ENCODE assay signal across 13 cellular contexts in the genomic region with DNA sequence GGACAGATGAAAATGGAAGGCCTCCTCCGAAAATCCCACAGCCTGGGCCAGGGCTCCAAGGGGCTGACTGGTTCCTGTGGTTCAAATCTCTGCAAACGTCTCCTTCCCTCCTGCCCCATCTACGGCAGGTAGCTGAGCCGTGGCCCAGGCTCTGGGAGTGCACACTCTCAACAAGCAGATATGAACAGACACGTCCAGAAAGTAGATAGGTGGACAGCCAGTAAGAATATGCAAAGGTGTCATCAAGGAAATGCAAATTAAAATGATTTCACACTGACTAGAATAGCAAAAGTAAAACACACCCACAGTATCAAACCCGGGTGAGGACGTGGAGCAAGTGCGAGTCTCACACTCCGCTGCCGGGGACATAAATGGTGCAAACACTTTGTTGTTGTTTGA.
A peak's percentile ranks its signal among the peaks of the same experiment; 100 is the strongest.
DNase-seq lines count a peak whose midpoint lies in the region; TF ChIP-seq lines count a peak whose summit lies in the region.
"Had no signal": no experiment of that assay in that cellular context is flagged by ENCODE, and none has a peak within 500 bp of the region (broad histone marks: within the 10 kb centered on the region; RNA-seq: fewer than 3 reads in every experiment).

No MANE protein-coding gene starts in this region.

- H3K9me3 ChIP-seq in Karpas-422 (ENCODE audit: low read length) (no peaks in the 10 kb centered on the region), mucosa of rectum (ENCODE audit: control insufficient read depth in 2 of 2, low read length in 2 of 2) (no peaks in the 10 kb centered on the region), thymus (ENCODE audit: control insufficient read depth) (no peaks in the 10 kb centered on the region)

- H3K27ac ChIP-seq in Karpas-422 (ENCODE audit: low read length), result no peak overlapping the region
- H3K27ac ChIP-seq in mucosa of rectum (ENCODE audit: low read depth in 2 of 2, low read length in 2 of 2), result peak overlapping the region; percentile 19 to 27
- peak overlapping the region; percentile 25 for H3K27ac ChIP-seq in thymus (ENCODE audit: low read depth)

- no peak for TF ChIP-seq CTCF in epithelial cell of esophagus (IDR thresholded peaks at IDR 0.05; ENCODE audit: insufficient read depth, low read depth, low read length, missing control alignments)

- H3K79me2 ChIP-seq in Karpas-422 (ENCODE audit: low read length), result no peaks in the 10 kb centered on the region

- 94% methylated on average over 10 of the region's 10 CpGs for WGBS in thymus

- no peaks in the 10 kb centered on the region for H4K20me1 ChIP-seq in Karpas-422 (ENCODE audit: insufficient read depth, low read depth, low read length)

- H3K4me2 ChIP-seq in Karpas-422 (ENCODE audit: low read depth, low read length, poor library complexity, severe bottlenecking), result no peak overlapping the region

- H3K4me3 ChIP-seq in Karpas-422 (ENCODE audit: low read length) (no peak overlapping the region), epithelial cell of esophagus (ENCODE audit: low read length) (no peak overlapping the region), mucosa of rectum (ENCODE audit: low read length in 2 of 2) (no peak overlapping the region), thymus (ENCODE audit: low read length) (no peak overlapping the region)
- H3K4me3 ChIP-seq: dorsolateral prefrontal cortex had no signal

- no peaks in the 10 kb centered on the region for H3K9me2 ChIP-seq in Karpas-422 (replicated peaks; ENCODE audit: insufficient read depth, low read length)

- H3K4me1 ChIP-seq in Karpas-422 (ENCODE audit: low read length) (peaks cover 8% of the 10 kb centered on the region), mucosa of rectum (ENCODE audit: control insufficient read depth in 2 of 2, insufficient read depth in 2 of 2, low read length in 2 of 2) (peaks cover 0 to 15% of the 10 kb centered on the region in 2 donors), thymus (ENCODE audit: control insufficient read depth, insufficient read depth, low read length) (no peaks in the 10 kb centered on the region)

- H3K9ac ChIP-seq in Karpas-422 (ENCODE audit: low read length) (no peak overlapping the region), mucosa of rectum (ENCODE audit: low read depth in 1 of 2, low read length in 2 of 2) (no peak overlapping the region)

- H3K27me3 ChIP-seq in Karpas-422 (ENCODE audit: low read length) (no peaks in the 10 kb centered on the region), mucosa of rectum (ENCODE audit: control insufficient read depth in 2 of 2, insufficient read depth in 2 of 2, low read length in 2 of 2) (no peaks in the 10 kb centered on the region), thymus (ENCODE audit: control insufficient read depth, insufficient read depth) (no peaks in the 10 kb centered on the region)

- H3K36me3 ChIP-seq in Karpas-422 (ENCODE audit: insufficient read depth, low read length), result no peaks in the 10 kb centered on the region
- no peaks in the 10 kb centered on the region for H3K36me3 ChIP-seq in mucosa of rectum (ENCODE audit: control insufficient read depth in 2 of 2, insufficient read depth in 2 of 2, low read length in 2 of 2)
- no peaks in the 10 kb centered on the region for H3K36me3 ChIP-seq in thymus (ENCODE audit: control insufficient read depth, insufficient read depth)

- DNase-seq in Karpas-422, result peak; percentile 37
- peak; percentile 59 for DNase-seq in epithelial cell of esophagus (ENCODE audit: low read depth)
- no peak for DNase-seq in GM19238 (ENCODE audit: insufficient read length, low spot score)
- DNase-seq in iPS-NIHi11 (ENCODE audit: low spot score), result no peak
- DNase-seq in retina, result no peak
- DNase-seq in amygdala (lab: John Stamatoyannopoulos, UW), result no peak
- DNase-seq: activated CD8-positive, alpha-beta T cell treated with anti-CD3 and anti-CD28 coated beads for 36 hours; CD4-positive, CD25-positive, alpha-beta regulatory T cell; dorsolateral prefrontal cortex; midbrain; PC-3 had no signal

- H2AFZ ChIP-seq in Karpas-422 (ENCODE audit: low read length), result no peak overlapping the region

Comparison
In these comparisons a context has a peak if more than half of its experiments do, and no peak if none do; other contexts are left out.
1. DNase-seq: peak in Karpas-422 (single experiment) and epithelial cell of esophagus (single experiment); none in GM19238 (single experiment), iPS-NIHi11 (single experiment), retina (single experiment) and amygdala (0 of 56).